1 cellular context compared by ENCODE assay signal in genomic region chr13:38349386-38350113, GRCh38.
A peak's percentile ranks its signal among the peaks of the same experiment; 100 is the strongest.
TF ChIP-seq lines count a peak whose summit lies in the region.

TSS of gene UFM1 (plus strand) at chr13:38349851. CDS start at chr13:38349920, 69 bp downstream.

TF ChIP-seq in GM12878, 131 proteins besides CTCF, POLR2A, EP300 and RAD21 (continued from another document and continues in another):
- TF ChIP-seq ZNF592 (IDR thresholded peaks at IDR 0.05) (peak; percentile 98), TBL1XR1 (IDR thresholded peaks at IDR 0.05; ENCODE audit: low read depth, low read length) (no peak), YY1 (IDR thresholded peaks at IDR 0.05; ENCODE audit: low read depth, low read length) (peak; percentile 37; the same call in 1 of the 2 replicates), POU2F2 (IDR thresholded peaks at IDR 0.05; ENCODE audit: borderline replicate concordance, low read depth, low read length) (peak; percentile 37; the same call in 1 of the 3 replicates), SP1 (IDR thresholded peaks at IDR 0.05; ENCODE audit: low read depth, low read length) (no peak), NR2C1 (IDR thresholded peaks at IDR 0.05) (peak; percentile 35; the same call in 1 of the 2 replicates), NKRF (conservative IDR thresholded peaks at IDR 0.05) (peak; percentile 73; the same call in 1 of the 2 replicates), BRCA1 (IDR thresholded peaks at IDR 0.05; ENCODE audit: low read depth, low read length) (no peak), NFXL1 (IDR thresholded peaks at IDR 0.05; ENCODE audit: borderline replicate concordance) (no peak), E2F4 (IDR thresholded peaks at IDR 0.05; ENCODE audit: low read depth, low read length) (no peak), REST (IDR thresholded peaks at IDR 0.05; ENCODE audit: low read depth, low read length) (no peak), POLR2AphosphoS5 (IDR thresholded peaks at IDR 0.05; ENCODE audit: low read length) (peak; percentile 96), HDAC2 (IDR thresholded peaks at IDR 0.05) (no peak), MXI1 (IDR thresholded peaks at IDR 0.05; ENCODE audit: low read depth, low read length) (peak; percentile 72; the same call in 1 of the 2 replicates), JUND (IDR thresholded peaks at IDR 0.05; ENCODE audit: low read depth, low read length) (no peak), MAX (IDR thresholded peaks at IDR 0.05; ENCODE audit: low read depth, low read length) (no peak; the same call in 1 of the 2 replicates), RCOR1 (conservative IDR thresholded peaks at IDR 0.05; ENCODE audit: low read depth, low read length) (no peak), PBX3 (IDR thresholded peaks at IDR 0.05; ENCODE audit: insufficient replicate concordance, low read depth, low read length) (no peak), SMAD1 (IDR thresholded peaks at IDR 0.05; ENCODE audit: low read depth, partially characterized antibody) (peak; percentile 27), ZNF384 (IDR thresholded peaks at IDR 0.05; ENCODE audit: borderline replicate concordance, low read depth, low read length) (no peak), HSF1 (IDR thresholded peaks at IDR 0.05; ENCODE audit: low read depth, low read length) (no peak), CHD4 (IDR thresholded peaks at IDR 0.05) (no peak), HDGF (IDR thresholded peaks at IDR 0.05) (no peak), CUX1 (IDR thresholded peaks at IDR 0.05; ENCODE audit: insufficient replicate concordance, low read depth, low read length) (no peak), NRF1 (conservative IDR thresholded peaks at IDR 0.05; ENCODE audit: low read depth, low read length) (no peak), ZNF274 (IDR thresholded peaks at IDR 0.05; ENCODE audit: insufficient read depth, insufficient read length) (no peak), PRDM15 (CRISPR knock-in tag; IDR thresholded peaks at IDR 0.05) (no peak), MTA2 (IDR thresholded peaks at IDR 0.05; ENCODE audit: low read depth) (no peak)
